In genomic region chr10:11286261-11286989, GRCh38 we compare ENCODE assay signal across 11 cellular contexts.
DNase-seq lines count a peak whose midpoint lies in the region; ATAC-seq, FAIRE-seq and TF ChIP-seq lines count a peak whose summit lies in the region.
"Had no signal": no experiment of that assay in that cellular context is flagged by ENCODE, and none has a peak within 500 bp of the region (broad histone marks: within the 10 kb centered on the region; RNA-seq: fewer than 3 reads in every experiment).

No MANE protein-coding gene starts in this region.

- H3K27ac ChIP-seq in kidney (ENCODE audit: low read depth in 2 of 2, low read length in 2 of 2), result no peak overlapping the region

- H3K4me3 Mint-ChIP-seq in activated T-helper 2 cell treated with anti-CD3 and anti-CD28 coated beads, Interferon-gamma antibody, Interleukin-2, Interleukin-4, amounts not matched to agents 10 μg/mL and 5 μg/mL and 100 μg/mL, durations not matched to agents 14 hours and 24 hours and 36 hours (ENCODE audit: low read depth), result no peak overlapping the region

- no peaks in the 10 kb centered on the region for H3K4me1 ChIP-seq in kidney (ENCODE audit: control insufficient read depth in 1 of 2, insufficient read depth in 1 of 2, low read depth in 1 of 2, low read length in 2 of 2)

- H3K27ac Mint-ChIP-seq in activated T-helper 2 cell treated with anti-CD3 and anti-CD28 coated beads, Interferon-gamma antibody, Interleukin-2, Interleukin-4, amounts not matched to agents 10 μg/mL and 5 μg/mL and 100 μg/mL, durations not matched to agents 14 hours and 24 hours and 36 hours, result peak overlapping the region; percentile 83

- H3K4me1 Mint-ChIP-seq in activated T-helper 2 cell treated with anti-CD3 and anti-CD28 coated beads, Interferon-gamma antibody, Interleukin-2, Interleukin-4, amounts not matched to agents 10 μg/mL and 5 μg/mL and 100 μg/mL, durations not matched to agents 14 hours and 24 hours and 36 hours (ENCODE audit: low read depth), result peaks cover 13% of the 10 kb centered on the region

- peaks cover 36% of the 10 kb centered on the region for H3K36me3 Mint-ChIP-seq in activated T-helper 2 cell treated with anti-CD3 and anti-CD28 coated beads, Interferon-gamma antibody, Interleukin-2, Interleukin-4, amounts not matched to agents 10 μg/mL and 5 μg/mL and 100 μg/mL, durations not matched to agents 14 hours and 24 hours and 36 hours (ENCODE audit: low read depth)

- peak; percentile 77 for TF ChIP-seq POLR2A in GM12891 (IDR thresholded peaks at IDR 0.05; ENCODE audit: low read depth, low read length)
- TF ChIP-seq POLR2A in GM19193 (IDR thresholded peaks at IDR 0.05; ENCODE audit: extremely low read depth, insufficient read depth, insufficient read length), result peak; percentile 18

- no peak overlapping the region for H3K9ac ChIP-seq in kidney (ENCODE audit: low read length in 2 of 2)

- peak; percentile 59 for DNase-seq in GM12891 (ENCODE audit: insufficient read length, low spot score)
- DNase-seq in activated T-helper 2 cell treated with anti-CD3 and anti-CD28 coated beads, Interferon-gamma antibody, Interleukin-2, Interleukin-4, amounts not matched to agents 10 μg/mL and 5 μg/mL and 100 μg/mL, durations not matched to agents 14 hours and 24 hours and 36 hours (ENCODE audit: low spot score), result no peak
- DNase-seq in NCI-H2107 treated with DMSO at 0.1 percent for 48 hours (lab: John Stamatoyannopoulos, UW; ENCODE audit: unreplicated experiment), result no peak
- no peak for DNase-seq in kidney
- no peak for DNase-seq in NCI-H128 (lab: John Stamatoyannopoulos, UW; ENCODE audit: unreplicated experiment)
- DNase-seq in epidermal melanocyte (ENCODE audit: insufficient read length, low spot score), result no peak
- DNase-seq: hippocampal formation, NCI-H1436, SW 1271 had no signal

- no peaks in the 10 kb centered on the region for H3K9me3 Mint-ChIP-seq in activated T-helper 2 cell treated with anti-CD3 and anti-CD28 coated beads, Interferon-gamma antibody, Interleukin-2, Interleukin-4, amounts not matched to agents 10 μg/mL and 5 μg/mL and 100 μg/mL, durations not matched to agents 14 hours and 24 hours and 36 hours

- no peak for TF ChIP-seq CTCF in kidney (IDR thresholded peaks at IDR 0.05; ENCODE audit: borderline replicate concordance, extremely low read depth, insufficient read depth)

- H3K9me3 ChIP-seq in kidney (ENCODE audit: control insufficient read depth in 1 of 2, low read length in 2 of 2), result no peaks in the 10 kb centered on the region

- no peaks in the 10 kb centered on the region for H3K27me3 Mint-ChIP-seq in activated T-helper 2 cell treated with anti-CD3 and anti-CD28 coated beads, Interferon-gamma antibody, Interleukin-2, Interleukin-4, amounts not matched to agents 10 μg/mL and 5 μg/mL and 100 μg/mL, durations not matched to agents 14 hours and 24 hours and 36 hours (ENCODE audit: low read depth)

- no peak overlapping the region for H3K4me3 ChIP-seq in kidney (ENCODE audit: low read length in 2 of 2)

- FAIRE-seq in GM12891 (lab: Jason Lieb, UNC) (peak; percentile 93), kidney (lab: Jason Lieb, UNC) (no peak)

- intact Hi-C loops in activated T-helper 2 cell treated with anti-CD3 and anti-CD28 coated beads, Interferon-gamma antibody, Interleukin-2, Interleukin-4, amounts not matched to agents 10 μg/mL and 5 μg/mL and 100 μg/mL, durations not matched to agents 14 hours and 24 hours and 36 hours (cut with micrococcal nuclease), result no loop called here
- intact Hi-C loops in kidney (cut with DNase I), result no loop called here

- no peaks in the 10 kb centered on the region for H3K36me3 ChIP-seq in kidney (ENCODE audit: control insufficient read depth in 1 of 2, insufficient read depth in 2 of 2, low read length in 2 of 2)

- ATAC-seq in HG02885 (IDR thresholded peaks at IDR 0.05; ENCODE audit: poor library complexity, unreplicated experiment), result peak; percentile 93

TF ChIP-seq in GM12891, 5 proteins besides CTCF, POLR2A, EP300 and RAD21:
- TF ChIP-seq POU2F2 (IDR thresholded peaks at IDR 0.05; ENCODE audit: low read depth, low read length) (peak; percentile 100), PAX5 (IDR thresholded peaks at IDR 0.05; ENCODE audit: insufficient read depth, low read length, severe bottlenecking) (no peak), POLR2AphosphoS5 (IDR thresholded peaks at IDR 0.05; ENCODE audit: low read depth, low read length) (peak; percentile 4), TAF1 (IDR thresholded peaks at IDR 0.05; ENCODE audit: low read depth, low read length) (0 out of 2 replicates have a peak, but pooled peaks have one; percentile 14), SPI1 (IDR thresholded peaks at IDR 0.05; ENCODE audit: low read depth, low read length) (no peak)
